1 cellular context compared by ENCODE assay signal in the genomic region with DNA sequence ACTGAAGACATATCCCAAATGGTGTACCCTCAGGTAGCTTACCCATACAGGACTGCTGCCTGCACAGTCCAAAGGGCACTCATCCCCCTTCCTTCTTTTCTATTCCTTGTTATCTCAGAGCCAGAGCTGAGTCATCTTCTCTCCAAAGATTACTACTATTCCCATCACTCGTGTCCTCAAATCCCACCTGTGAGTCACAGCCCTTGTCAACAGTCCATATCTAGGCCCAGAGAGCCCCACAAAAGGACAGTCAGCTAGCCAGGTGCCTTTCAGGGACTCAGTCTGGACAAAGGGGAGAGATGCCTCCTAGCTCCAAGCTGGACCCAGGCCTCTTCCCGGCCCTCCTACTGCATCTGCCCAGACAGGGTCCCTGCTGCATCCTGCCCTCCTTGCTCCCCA.
TF ChIP-seq lines count a peak whose summit lies in the region.

No MANE protein-coding gene starts in this region.

TF ChIP-seq in K562, 482 proteins besides CTCF, POLR2A, EP300 and RAD21 (continued from another document and continues in another):
- TF ChIP-seq HINFP (tag; conservative IDR thresholded peaks at IDR 0.05; ENCODE audit: low read depth), result no peak
- TF ChIP-seq ZNF644 (tag; IDR thresholded peaks at IDR 0.05; ENCODE audit: low read depth), result no peak
- TF ChIP-seq ZSCAN32 (CRISPR knock-in tag; IDR thresholded peaks at IDR 0.05), result no peak
- TF ChIP-seq POU5F1 (IDR thresholded peaks at IDR 0.05; ENCODE audit: borderline replicate concordance, low read depth, low read length, partially characterized antibody), result no peak
- no peak for TF ChIP-seq NR4A1 (CRISPR knock-in tag; IDR thresholded peaks at IDR 0.05)
- no peak for TF ChIP-seq NR4A1 (tag; IDR thresholded peaks at IDR 0.05)
- TF ChIP-seq NFIC (IDR thresholded peaks at IDR 0.05), result no peak
- no peak for TF ChIP-seq CBX5 (IDR thresholded peaks at IDR 0.05; ENCODE audit: borderline replicate concordance, low read depth)
- TF ChIP-seq TAF9B (IDR thresholded peaks at IDR 0.05; ENCODE audit: partially characterized antibody), result no peak
- TF ChIP-seq KDM5B (IDR thresholded peaks at IDR 0.05; ENCODE audit: insufficient replicate concordance, low read depth, low read length), result no peak
- TF ChIP-seq POLR2B (IDR thresholded peaks at IDR 0.05; ENCODE audit: low read depth, partially characterized antibody), result no peak
- TF ChIP-seq, protein P1, sequence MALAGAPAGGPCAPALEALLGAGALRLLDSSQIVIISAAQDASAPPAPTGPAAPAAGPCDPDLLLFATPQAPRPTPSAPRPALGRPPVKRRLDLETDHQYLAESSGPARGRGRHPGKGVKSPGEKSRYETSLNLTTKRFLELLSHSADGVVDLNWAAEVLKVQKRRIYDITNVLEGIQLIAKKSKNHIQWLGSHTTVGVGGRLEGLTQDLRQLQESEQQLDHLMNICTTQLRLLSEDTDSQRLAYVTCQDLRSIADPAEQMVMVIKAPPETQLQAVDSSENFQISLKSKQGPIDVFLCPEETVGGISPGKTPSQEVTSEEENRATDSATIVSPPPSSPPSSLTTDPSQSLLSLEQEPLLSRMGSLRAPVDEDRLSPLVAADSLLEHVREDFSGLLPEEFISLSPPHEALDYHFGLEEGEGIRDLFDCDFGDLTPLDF (CRISPR knock-in tag; IDR thresholded peaks at IDR 0.05), result no peak
- TF ChIP-seq, protein P2, sequence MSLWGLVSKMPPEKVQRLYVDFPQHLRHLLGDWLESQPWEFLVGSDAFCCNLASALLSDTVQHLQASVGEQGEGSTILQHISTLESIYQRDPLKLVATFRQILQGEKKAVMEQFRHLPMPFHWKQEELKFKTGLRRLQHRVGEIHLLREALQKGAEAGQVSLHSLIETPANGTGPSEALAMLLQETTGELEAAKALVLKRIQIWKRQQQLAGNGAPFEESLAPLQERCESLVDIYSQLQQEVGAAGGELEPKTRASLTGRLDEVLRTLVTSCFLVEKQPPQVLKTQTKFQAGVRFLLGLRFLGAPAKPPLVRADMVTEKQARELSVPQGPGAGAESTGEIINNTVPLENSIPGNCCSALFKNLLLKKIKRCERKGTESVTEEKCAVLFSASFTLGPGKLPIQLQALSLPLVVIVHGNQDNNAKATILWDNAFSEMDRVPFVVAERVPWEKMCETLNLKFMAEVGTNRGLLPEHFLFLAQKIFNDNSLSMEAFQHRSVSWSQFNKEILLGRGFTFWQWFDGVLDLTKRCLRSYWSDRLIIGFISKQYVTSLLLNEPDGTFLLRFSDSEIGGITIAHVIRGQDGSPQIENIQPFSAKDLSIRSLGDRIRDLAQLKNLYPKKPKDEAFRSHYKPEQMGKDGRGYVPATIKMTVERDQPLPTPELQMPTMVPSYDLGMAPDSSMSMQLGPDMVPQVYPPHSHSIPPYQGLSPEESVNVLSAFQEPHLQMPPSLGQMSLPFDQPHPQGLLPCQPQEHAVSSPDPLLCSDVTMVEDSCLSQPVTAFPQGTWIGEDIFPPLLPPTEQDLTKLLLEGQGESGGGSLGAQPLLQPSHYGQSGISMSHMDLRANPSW (CRISPR knock-in tag; IDR thresholded peaks at IDR 0.05), result no peak
- TF ChIP-seq ZNF124 (CRISPR knock-in tag; IDR thresholded peaks at IDR 0.05), result no peak
- no peak for TF ChIP-seq MTA3 (IDR thresholded peaks at IDR 0.05; ENCODE audit: borderline replicate concordance)
- no peak for TF ChIP-seq ZNF12 (CRISPR knock-in tag; IDR thresholded peaks at IDR 0.05)
- no peak for TF ChIP-seq ZNF592 (IDR thresholded peaks at IDR 0.05)
- TF ChIP-seq, protein P3, sequence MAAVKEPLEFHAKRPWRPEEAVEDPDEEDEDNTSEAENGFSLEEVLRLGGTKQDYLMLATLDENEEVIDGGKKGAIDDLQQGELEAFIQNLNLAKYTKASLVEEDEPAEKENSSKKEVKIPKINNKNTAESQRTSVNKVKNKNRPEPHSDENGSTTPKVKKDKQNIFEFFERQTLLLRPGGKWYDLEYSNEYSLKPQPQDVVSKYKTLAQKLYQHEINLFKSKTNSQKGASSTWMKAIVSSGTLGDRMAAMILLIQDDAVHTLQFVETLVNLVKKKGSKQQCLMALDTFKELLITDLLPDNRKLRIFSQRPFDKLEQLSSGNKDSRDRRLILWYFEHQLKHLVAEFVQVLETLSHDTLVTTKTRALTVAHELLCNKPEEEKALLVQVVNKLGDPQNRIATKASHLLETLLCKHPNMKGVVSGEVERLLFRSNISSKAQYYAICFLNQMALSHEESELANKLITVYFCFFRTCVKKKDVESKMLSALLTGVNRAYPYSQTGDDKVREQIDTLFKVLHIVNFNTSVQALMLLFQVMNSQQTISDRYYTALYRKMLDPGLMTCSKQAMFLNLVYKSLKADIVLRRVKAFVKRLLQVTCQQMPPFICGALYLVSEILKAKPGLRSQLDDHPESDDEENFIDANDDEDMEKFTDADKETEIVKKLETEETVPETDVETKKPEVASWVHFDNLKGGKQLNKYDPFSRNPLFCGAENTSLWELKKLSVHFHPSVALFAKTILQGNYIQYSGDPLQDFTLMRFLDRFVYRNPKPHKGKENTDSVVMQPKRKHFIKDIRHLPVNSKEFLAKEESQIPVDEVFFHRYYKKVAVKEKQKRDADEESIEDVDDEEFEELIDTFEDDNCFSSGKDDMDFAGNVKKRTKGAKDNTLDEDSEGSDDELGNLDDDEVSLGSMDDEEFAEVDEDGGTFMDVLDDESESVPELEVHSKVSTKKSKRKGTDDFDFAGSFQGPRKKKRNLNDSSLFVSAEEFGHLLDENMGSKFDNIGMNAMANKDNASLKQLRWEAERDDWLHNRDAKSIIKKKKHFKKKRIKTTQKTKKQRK (IDR thresholded peaks at IDR 0.05; ENCODE audit: borderline replicate concordance, low read depth, low read length), result no peak
- TF ChIP-seq FOXM1 (IDR thresholded peaks at IDR 0.05; ENCODE audit: low read depth), result no peak
- no peak for TF ChIP-seq FOXM1 (CRISPR knock-in tag; IDR thresholded peaks at IDR 0.05; ENCODE audit: low read depth)
- 0 out of 2 replicates have a peak, but pooled peaks have one; percentile 3 for TF ChIP-seq CREM (IDR thresholded peaks at IDR 0.05; ENCODE audit: low read depth)
- TF ChIP-seq SREBF2 (CRISPR knock-in tag; IDR thresholded peaks at IDR 0.05), result no peak
- no peak for TF ChIP-seq ZNF655 (CRISPR knock-in tag; IDR thresholded peaks at IDR 0.05)
- no peak for TF ChIP-seq TSC22D4 (tag; IDR thresholded peaks at IDR 0.05)
- TF ChIP-seq HOXB6 (CRISPR knock-in tag; IDR thresholded peaks at IDR 0.05; ENCODE audit: borderline replicate concordance), result no peak
- TF ChIP-seq ZNF318 (IDR thresholded peaks at IDR 0.05; ENCODE audit: borderline replicate concordance in 1 of 2, low read depth in 1 of 2), result peak in 1 of 2 experiments; percentile 48; a peak in 1 of 4 replicates
- peak; percentile 95 for TF ChIP-seq JUND (IDR thresholded peaks at IDR 0.05; ENCODE audit: borderline replicate concordance, low read depth, low read length)
- peak; percentile 96; the same call in 2 of the 3 replicates for TF ChIP-seq JUND (tag; IDR thresholded peaks at IDR 0.05; ENCODE audit: borderline replicate concordance, low read depth, low read length)
